Comparison of ENCODE assay signal across 22 cellular contexts in genomic region chrX:136819026-136819425, GRCh38. TPM values are rescaled to one million over a fixed set of nuclear protein-coding genes. Genes with fewer than 3 reads are reported as not detected.
DNase-seq lines count a peak whose midpoint lies in the region; ATAC-seq, FAIRE-seq and TF ChIP-seq lines count a peak whose summit lies in the region.
"Had no signal": no experiment of that assay in that cellular context is flagged by ENCODE, and none has a peak within 500 bp of the region (broad histone marks: within the 10 kb centered on the region; RNA-seq: fewer than 3 reads in every experiment).

No MANE protein-coding gene starts in this region.

- H3K9me3 ChIP-seq in mucosa of descending colon, result no peaks in the 10 kb centered on the region
- H3K9me3 ChIP-seq: BE2C, MG63, Peyer's patch, SJSA1 had no signal

- H3K4me3 ChIP-seq in mucosa of descending colon, result no peak overlapping the region
- H3K4me3 ChIP-seq: MG63, Peyer's patch, SJSA1 had no signal

- peaks cover 2% of the 10 kb centered on the region for H3K4me1 Mint-ChIP-seq in activated CD4-positive, alpha-beta T cell treated with anti-CD3 and anti-CD28 coated beads, Interleukin-2, amount 10 ng/mL, durations not matched to agents 24 days and 14 days

- H3K9me3 Mint-ChIP-seq in activated CD4-positive, alpha-beta T cell treated with anti-CD3 and anti-CD28 coated beads, Interleukin-2, amount 10 ng/mL, durations not matched to agents 24 days and 14 days, result peaks cover 4% of the 10 kb centered on the region
- H3K9me3 Mint-ChIP-seq: CD4-positive, alpha-beta T cell had no signal

- no peaks in the 10 kb centered on the region for H3K36me3 ChIP-seq in mucosa of descending colon (ENCODE audit: low read depth)
- H3K36me3 ChIP-seq: BE2C, MG63, Peyer's patch, SJSA1 had no signal

- H3K4me3 Mint-ChIP-seq in activated CD4-positive, alpha-beta T cell treated with anti-CD3 and anti-CD28 coated beads, Interleukin-2, amount 10 ng/mL, durations not matched to agents 24 days and 14 days, result no peak overlapping the region
- H3K4me3 Mint-ChIP-seq: CD4-positive, alpha-beta T cell; H9 had no signal

- peak; percentile 56 for ATAC-seq in mucosa of descending colon

- intact Hi-C loops in mucosa of descending colon (cut with DNase I, micrococcal nuclease), result no loop called here
- intact Hi-C loops in activated CD4-positive, alpha-beta T cell treated with anti-CD3 and anti-CD28 coated beads, Interleukin-2, amount 10 ng/mL, durations not matched to agents 24 days and 14 days (cut with micrococcal nuclease), result no loop called here

- H3K4me1 ChIP-seq in mucosa of descending colon (ENCODE audit: low read depth), result no peaks in the 10 kb centered on the region
- H3K4me1 ChIP-seq: BE2C, Peyer's patch had no signal

- peak; percentile 36 for DNase-seq in NCI-H2171 treated with DMSO at 0.1 percent for 48 hours (lab: John Stamatoyannopoulos, UW)
- DNase-seq in NCI-H2171 (lab: John Stamatoyannopoulos, UW), result no peak
- peak; percentile 27 for DNase-seq in M059J (ENCODE audit: low read depth)
- DNase-seq in amniotic epithelial cell (ENCODE audit: low read depth), result peak; percentile 24
- DNase-seq in mucosa of descending colon, result peak in 1 of 3 donors; percentile 3
- no peak for DNase-seq in activated CD4-positive, alpha-beta T cell treated with anti-CD3 and anti-CD28 coated beads, Interleukin-2, amount 10 ng/mL, durations not matched to agents 24 days and 14 days
- DNase-seq in HTR-8/SVneo (ENCODE audit: insufficient read length, low spot score), result no peak
- DNase-seq in stimulated activated CD4-positive, alpha-beta T cell treated with anti-CD3 and anti-CD28 coated beads, Interleukin-15, amount 100 ng/mL, for 24 hours, result no peak
- DNase-seq: BE2C; CD4-positive, alpha-beta T cell; GDM1; H9; Karpas-422; MG63; NCI-H1048; NCI-H1436; NCI-H2081 treated with DMSO at 0.1 percent for 48 hours; NCI-H226; NCI-H524; Peyer's patch had no signal

- no peak overlapping the region for H3K27ac Mint-ChIP-seq in activated CD4-positive, alpha-beta T cell treated with anti-CD3 and anti-CD28 coated beads, Interleukin-2, amount 10 ng/mL, durations not matched to agents 24 days and 14 days
- H3K27ac Mint-ChIP-seq: CD4-positive, alpha-beta T cell; H9 had no signal

- peaks cover 13% of the 10 kb centered on the region for H3K36me3 Mint-ChIP-seq in activated CD4-positive, alpha-beta T cell treated with anti-CD3 and anti-CD28 coated beads, Interleukin-2, amount 10 ng/mL, durations not matched to agents 24 days and 14 days (ENCODE audit: low read depth)

- no peaks in the 10 kb centered on the region for H3K27me3 Mint-ChIP-seq in activated CD4-positive, alpha-beta T cell treated with anti-CD3 and anti-CD28 coated beads, Interleukin-2, amount 10 ng/mL, durations not matched to agents 24 days and 14 days
- H3K27me3 Mint-ChIP-seq: CD4-positive, alpha-beta T cell had no signal

- FAIRE-seq in HTR-8/SVneo (lab: Jason Lieb, UNC), result no peak
- FAIRE-seq: A204.1 had no signal

- no peak for TF ChIP-seq CTCF in mucosa of descending colon (IDR thresholded peaks at IDR 0.05)

RNA-seq across cellular contexts. Expression of gene ARHGEF6, which starts 38.3 kb away (rescaled TPM):
- total RNA-seq in M059J (2014; rRNA removed; shearing (Covaris generic)), result 12.5 and 18.0 TPM in 2 replicates
- 10 to 100 TPM in 1 of 3 donors, 1 to 10 TPM in 2; 2.8 to 17.2 (median 6.6) TPM for total RNA-seq in mucosa of descending colon
- total RNA-seq in activated CD4-positive, alpha-beta T cell treated with anti-CD3 and anti-CD28 coated beads, Interleukin-2, amount 10 ng/mL, durations not matched to agents 24 days and 14 days, result 37.4 and 38.0 TPM in 2 replicates

Comparison
In these comparisons a context has a peak if more than half of its experiments do, and no peak if none do; other contexts are left out.
1. DNase-seq: peak in NCI-H2171 treated with DMSO at 0.1 percent for 48 hours (single experiment), M059J (single experiment) and amniotic epithelial cell (single experiment); none in NCI-H2171 (single experiment), activated CD4-positive, alpha-beta T cell treated with anti-CD3 and anti-CD28 coated beads, Interleukin-2, amount 10 ng/mL, durations not matched to agents 24 days and 14 days (single experiment), HTR-8/SVneo (single experiment) and stimulated activated CD4-positive, alpha-beta T cell treated with anti-CD3 and anti-CD28 coated beads, Interleukin-15, amount 100 ng/mL, for 24 hours (single experiment).